1 cellular context compared by ENCODE assay signal in the genomic region with DNA sequence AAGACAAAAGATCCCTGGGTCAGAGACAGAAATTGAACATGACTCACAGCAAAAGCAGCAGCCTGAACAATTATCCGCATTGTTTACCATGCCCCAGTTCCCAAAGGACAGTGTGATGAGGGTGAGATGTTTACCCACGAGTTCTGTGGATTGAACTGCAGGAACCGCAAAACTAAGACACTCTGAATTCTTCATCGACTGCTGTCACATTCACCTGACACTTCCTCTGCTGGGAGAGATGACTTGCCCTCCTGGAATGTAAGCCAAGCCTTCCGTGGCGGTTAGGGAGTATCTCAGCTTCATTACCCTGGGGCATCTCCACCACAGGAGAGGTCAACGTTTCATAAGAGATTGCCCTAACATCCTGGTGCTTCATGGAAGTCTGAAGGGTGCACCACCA.
TF ChIP-seq lines count a peak whose summit lies in the region.

No MANE protein-coding gene starts in this region.

TF ChIP-seq in GM23338, 12 proteins besides CTCF, POLR2A, EP300 and RAD21 (continued from another document):
- TF ChIP-seq, protein P1, sequence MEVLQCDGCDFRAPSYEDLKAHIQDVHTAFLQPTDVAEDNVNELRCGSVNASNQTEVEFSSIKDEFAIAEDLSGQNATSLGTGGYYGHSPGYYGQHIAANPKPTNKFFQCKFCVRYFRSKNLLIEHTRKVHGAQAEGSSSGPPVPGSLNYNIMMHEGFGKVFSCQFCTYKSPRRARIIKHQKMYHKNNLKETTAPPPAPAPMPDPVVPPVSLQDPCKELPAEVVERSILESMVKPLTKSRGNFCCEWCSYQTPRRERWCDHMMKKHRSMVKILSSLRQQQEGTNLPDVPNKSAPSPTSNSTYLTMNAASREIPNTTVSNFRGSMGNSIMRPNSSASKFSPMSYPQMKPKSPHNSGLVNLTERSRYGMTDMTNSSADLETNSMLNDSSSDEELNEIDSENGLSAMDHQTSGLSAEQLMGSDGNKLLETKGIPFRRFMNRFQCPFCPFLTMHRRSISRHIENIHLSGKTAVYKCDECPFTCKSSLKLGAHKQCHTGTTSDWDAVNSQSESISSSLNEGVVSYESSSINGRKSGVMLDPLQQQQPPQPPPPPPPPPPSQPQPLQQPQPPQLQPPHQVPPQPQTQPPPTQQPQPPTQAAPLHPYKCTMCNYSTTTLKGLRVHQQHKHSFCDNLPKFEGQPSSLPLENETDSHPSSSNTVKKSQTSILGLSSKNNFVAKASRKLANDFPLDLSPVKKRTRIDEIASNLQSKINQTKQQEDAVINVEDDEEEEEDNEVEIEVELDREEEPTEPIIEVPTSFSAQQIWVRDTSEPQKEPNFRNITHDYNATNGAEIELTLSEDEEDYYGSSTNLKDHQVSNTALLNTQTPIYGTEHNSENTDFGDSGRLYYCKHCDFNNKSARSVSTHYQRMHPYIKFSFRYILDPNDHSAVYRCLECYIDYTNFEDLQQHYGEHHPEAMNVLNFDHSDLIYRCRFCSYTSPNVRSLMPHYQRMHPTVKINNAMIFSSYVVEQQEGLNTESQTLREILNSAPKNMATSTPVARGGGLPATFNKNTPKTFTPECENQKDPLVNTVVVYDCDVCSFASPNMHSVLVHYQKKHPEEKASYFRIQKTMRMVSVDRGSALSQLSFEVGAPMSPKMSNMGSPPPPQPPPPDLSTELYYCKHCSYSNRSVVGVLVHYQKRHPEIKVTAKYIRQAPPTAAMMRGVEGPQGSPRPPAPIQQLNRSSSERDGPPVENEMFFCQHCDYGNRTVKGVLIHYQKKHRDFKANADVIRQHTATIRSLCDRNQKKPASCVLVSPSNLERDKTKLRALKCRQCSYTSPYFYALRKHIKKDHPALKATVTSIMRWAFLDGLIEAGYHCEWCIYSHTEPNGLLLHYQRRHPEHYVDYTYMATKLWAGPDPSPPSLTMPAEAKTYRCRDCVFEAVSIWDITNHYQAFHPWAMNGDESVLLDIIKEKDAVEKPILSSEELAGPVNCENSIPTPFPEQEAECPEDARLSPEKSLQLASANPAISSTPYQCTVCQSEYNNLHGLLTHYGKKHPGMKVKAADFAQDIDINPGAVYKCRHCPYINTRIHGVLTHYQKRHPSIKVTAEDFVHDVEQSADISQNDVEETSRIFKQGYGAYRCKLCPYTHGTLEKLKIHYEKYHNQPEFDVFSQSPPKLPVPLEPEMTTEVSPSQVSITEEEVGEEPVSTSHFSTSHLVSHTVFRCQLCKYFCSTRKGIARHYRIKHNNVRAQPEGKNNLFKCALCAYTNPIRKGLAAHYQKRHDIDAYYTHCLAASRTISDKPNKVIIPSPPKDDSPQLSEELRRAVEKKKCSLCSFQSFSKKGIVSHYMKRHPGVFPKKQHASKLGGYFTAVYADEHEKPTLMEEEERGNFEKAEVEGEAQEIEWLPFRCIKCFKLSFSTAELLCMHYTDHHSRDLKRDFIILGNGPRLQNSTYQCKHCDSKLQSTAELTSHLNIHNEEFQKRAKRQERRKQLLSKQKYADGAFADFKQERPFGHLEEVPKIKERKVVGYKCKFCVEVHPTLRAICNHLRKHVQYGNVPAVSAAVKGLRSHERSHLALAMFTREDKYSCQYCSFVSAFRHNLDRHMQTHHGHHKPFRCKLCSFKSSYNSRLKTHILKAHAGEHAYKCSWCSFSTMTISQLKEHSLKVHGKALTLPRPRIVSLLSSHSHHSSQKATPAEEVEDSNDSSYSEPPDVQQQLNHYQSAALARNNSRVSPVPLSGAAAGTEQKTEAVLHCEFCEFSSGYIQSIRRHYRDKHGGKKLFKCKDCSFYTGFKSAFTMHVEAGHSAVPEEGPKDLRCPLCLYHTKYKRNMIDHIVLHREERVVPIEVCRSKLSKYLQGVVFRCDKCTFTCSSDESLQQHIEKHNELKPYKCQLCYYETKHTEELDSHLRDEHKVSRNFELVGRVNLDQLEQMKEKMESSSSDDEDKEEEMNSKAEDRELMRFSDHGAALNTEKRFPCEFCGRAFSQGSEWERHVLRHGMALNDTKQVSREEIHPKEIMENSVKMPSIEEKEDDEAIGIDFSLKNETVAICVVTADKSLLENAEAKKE (CRISPR knock-in tag; IDR thresholded peaks at IDR 0.05): no peak
- TF ChIP-seq POLR2AphosphoS5 (IDR thresholded peaks at IDR 0.05; ENCODE audit: low read depth) (no peak), ZNF114 (CRISPR knock-in tag; IDR thresholded peaks at IDR 0.05) (no peak)
